Comparison of ENCODE assay signal across 8 cellular contexts in genomic region chr16:67841198-67841815, GRCh38. TPM values are rescaled to one million over a fixed set of nuclear protein-coding genes. Genes with fewer than 3 reads are reported as not detected.
A peak's percentile ranks its signal among the peaks of the same experiment; 100 is the strongest.
DNase-seq lines count a peak whose midpoint lies in the region; FAIRE-seq and TF ChIP-seq lines count a peak whose summit lies in the region.

No MANE protein-coding gene starts in this region.

- TF ChIP-seq CTCF in fibroblast of lung (conservative IDR thresholded peaks at IDR 0.05 in 1 of 2, IDR thresholded peaks at IDR 0.05 in 1 of 2; ENCODE audit: low read depth in 1 of 2, low read length in 2 of 2): no peak

- peak overlapping the region; percentile 10 for H2BK12ac ChIP-seq in trophoblast cell (ENCODE audit: low read length)

- no peaks in the 10 kb centered on the region for H4K20me1 ChIP-seq in fibroblast of lung (ENCODE audit: control insufficient read depth, extremely low read depth, insufficient read depth, low read length)

- peak overlapping the region; percentile 69 for H4K91ac ChIP-seq in trophoblast cell (ENCODE audit: low read depth, low read length)

- WGBS in trophoblast cell (ENCODE audit: extremely low coverage, insufficient coverage, insufficient read length): no CpG with 5 or more reads among the region's 17 CpGs

- H3K36me3 ChIP-seq in ES-I3 (ENCODE audit: insufficient read depth, low read length) (no peaks in the 10 kb centered on the region), SJCRH30 (no peaks in the 10 kb centered on the region), fibroblast of lung (ENCODE audit: control insufficient read depth, insufficient read depth, low read length) (no peaks in the 10 kb centered on the region), trophoblast cell (ENCODE audit: control insufficient read depth in 1 of 2, insufficient read depth in 2 of 2, low read length in 2 of 2) (peaks cover 2 to 9% of the 10 kb centered on the region in 2 experiments)

- H3K9me3 ChIP-seq in ES-I3 (ENCODE audit: control insufficient read depth, insufficient read depth, low read length): no peaks in the 10 kb centered on the region
- no peaks in the 10 kb centered on the region for H3K9me3 ChIP-seq in SJCRH30 (replicated peaks)
- H3K9me3 ChIP-seq in fibroblast of lung (ENCODE audit: control insufficient read depth, insufficient read depth, low read depth, low read length): no peaks in the 10 kb centered on the region
- no peaks in the 10 kb centered on the region for H3K9me3 ChIP-seq in trophoblast cell (ENCODE audit: insufficient read depth, low read depth, low read length)

- DNase-seq in SJCRH30 (no peak), fibroblast of lung (ENCODE audit: low read depth in 2 of 2) (no peak), trophoblast cell (no peak), GM12891 (ENCODE audit: insufficient read length, low spot score) (no peak), activated gamma-delta T cell treated with Interleukin-2 at 50 U/mL for 16 hours (no peak), hippocampal formation (lab: John Stamatoyannopoulos, UW) (no peak), NCI-H226 (no peak)

- H3K79me2 ChIP-seq in fibroblast of lung (ENCODE audit: control insufficient read depth, insufficient read depth, low read length) (peaks cover 24% of the 10 kb centered on the region), trophoblast cell (ENCODE audit: control insufficient read depth, insufficient read depth, low read length, poor library complexity) (peaks cover 4% of the 10 kb centered on the region)

- H2AK5ac ChIP-seq in trophoblast cell (ENCODE audit: low read length): no peak overlapping the region

- H3K27ac ChIP-seq in SJCRH30 (peak overlapping the region; percentile 88), fibroblast of lung (ENCODE audit: insufficient read depth, low read length) (peak overlapping the region; percentile 97), trophoblast cell (ENCODE audit: low read depth, low read length) (peak overlapping the region; percentile 48)

- H3K4me2 ChIP-seq in fibroblast of lung (ENCODE audit: extremely low read depth, insufficient read depth, low read length): peak overlapping the region; percentile 89
- peak overlapping the region; percentile 46 for H3K4me2 ChIP-seq in trophoblast cell (ENCODE audit: low read length)

- H2AFZ ChIP-seq in fibroblast of lung (ENCODE audit: low read length): peak overlapping the region; percentile 98
- H2AFZ ChIP-seq in trophoblast cell (ENCODE audit: insufficient read depth, low read length, poor library complexity): peak overlapping the region; percentile 68

- no peak overlapping the region for H3K18ac ChIP-seq in trophoblast cell (ENCODE audit: low read length)

- TF ChIP-seq POLR2A in GM12891 (IDR thresholded peaks at IDR 0.05; ENCODE audit: low read depth, low read length): no peak

- H3K9ac ChIP-seq in ES-I3 (ENCODE audit: low read depth, low read length) (peak overlapping the region; percentile 94), fibroblast of lung (ENCODE audit: insufficient read depth, low read length) (peak overlapping the region; percentile 91), trophoblast cell (ENCODE audit: low read length) (no peak overlapping the region)

- peak overlapping the region; percentile 34 for H2BK5ac ChIP-seq in trophoblast cell (ENCODE audit: low read depth, low read length, poor library complexity)

- H4K12ac ChIP-seq in trophoblast cell (ENCODE audit: low read depth, low read length): peak overlapping the region; percentile 71

- peak overlapping the region; percentile 35 for H2BK120ac ChIP-seq in trophoblast cell (ENCODE audit: insufficient read depth, low read length, poor library complexity)

- peak overlapping the region; percentile 83 for H4K8ac ChIP-seq in trophoblast cell (ENCODE audit: low read depth, low read length)

- peak overlapping the region; percentile 45 for H3K14ac ChIP-seq in trophoblast cell (ENCODE audit: low read length)

- H3K4me3 ChIP-seq in SJCRH30 (peak overlapping the region; percentile 88), fibroblast of lung (replicated peaks in 1 of 4; ENCODE audit: control extremely low read depth in 1 of 4, insufficient read depth in 1 of 4, low read depth in 3 of 4, low read length in 4 of 4) (peak overlapping the region; percentile 81 to 94 (median 88)), trophoblast cell (ENCODE audit: low read depth, low read length) (no peak overlapping the region)

- no peaks in the 10 kb centered on the region for H3K27me3 ChIP-seq in SJCRH30
- no peaks in the 10 kb centered on the region for H3K27me3 ChIP-seq in fibroblast of lung (ENCODE audit: control insufficient read depth, insufficient read depth, low read length)
- H3K27me3 ChIP-seq in trophoblast cell (ENCODE audit: insufficient read depth, low read length): no peaks in the 10 kb centered on the region

- FAIRE-seq in GM12891 (lab: Jason Lieb, UNC): no peak

- H3K4ac ChIP-seq in trophoblast cell (ENCODE audit: low read depth, low read length): peak overlapping the region; percentile 30

- H3K79me1 ChIP-seq in trophoblast cell (ENCODE audit: low read length): peaks cover 8% of the 10 kb centered on the region

- H3K4me1 ChIP-seq in ES-I3 (ENCODE audit: insufficient read depth, low read length) (peaks cover 21% of the 10 kb centered on the region), SJCRH30 (peaks cover 5% of the 10 kb centered on the region; the same call in 1 of the 2 replicates), fibroblast of lung (ENCODE audit: control insufficient read depth, extremely low read depth, insufficient read depth, low read length) (peaks cover 17% of the 10 kb centered on the region), trophoblast cell (ENCODE audit: control insufficient read depth in 1 of 2, insufficient read depth in 2 of 2, low read length in 2 of 2) (peaks cover 16 to 22% of the 10 kb centered on the region in 2 experiments)

- H3K23ac ChIP-seq in trophoblast cell (ENCODE audit: low read length): no peak overlapping the region

TF ChIP-seq in GM12891, 5 proteins besides CTCF, POLR2A, EP300 and RAD21:
- TF ChIP-seq SPI1 (IDR thresholded peaks at IDR 0.05; ENCODE audit: low read depth, low read length): no peak
- no peak for TF ChIP-seq TAF1 (IDR thresholded peaks at IDR 0.05; ENCODE audit: low read depth, low read length)
- no peak for TF ChIP-seq POLR2AphosphoS5 (IDR thresholded peaks at IDR 0.05; ENCODE audit: low read depth, low read length)
- TF ChIP-seq POU2F2 (IDR thresholded peaks at IDR 0.05; ENCODE audit: low read depth, low read length): no peak
- no peak for TF ChIP-seq PAX5 (IDR thresholded peaks at IDR 0.05; ENCODE audit: insufficient read depth, low read length, severe bottlenecking)

RNA-seq across cellular contexts. Expression of gene THAP11, which starts 0.8 kb away (rescaled TPM):
- 24.8 and 27.1 TPM in 2 replicates for total RNA-seq in SJCRH30 (2014; rRNA removed; shearing (Covaris generic))
- total RNA-seq in fibroblast of lung: 37.7 and 42.9 TPM in 2 replicates
- 15.8 and 16.0 TPM in 2 replicates for polyA plus RNA-seq in fibroblast of lung
- 15.4 and 18.2 TPM in 2 replicates for polyA plus RNA-seq in fibroblast of lung (2012)
- 21.1 and 30.4 TPM in 2 replicates for polyA minus RNA-seq in fibroblast of lung (ENCODE audit: low replicate concordance)
- 13.3 and 13.7 TPM in 2 replicates for polyA plus RNA-seq in trophoblast cell (2013)
- 13.6 TPM for polyA plus RNA-seq in GM12891 (2012; ENCODE audit: low read depth, missing spikeins)

RNA-seq across cellular contexts. Expression of gene NUTF2, which starts 5.4 kb away (rescaled TPM):
- total RNA-seq in SJCRH30 (2014; rRNA removed; shearing (Covaris generic)): 164 and 177 TPM in 2 replicates
- total RNA-seq in fibroblast of lung: 127 TPM in 2 replicates
- polyA plus RNA-seq in fibroblast of lung: 310 and 410 TPM in 2 replicates
- polyA plus RNA-seq in fibroblast of lung (2012): 184 and 218 TPM in 2 replicates
- polyA minus RNA-seq in fibroblast of lung (ENCODE audit: low replicate concordance): 327 and 435 TPM in 2 replicates
- polyA plus RNA-seq in trophoblast cell (2013): 401 and 408 TPM in 2 replicates
- polyA plus RNA-seq in GM12891 (2012; ENCODE audit: low read depth, missing spikeins): 155 TPM

RNA-seq across cellular contexts. Expression of gene CENPT, which starts 6.2 kb away (rescaled TPM):
- 15.4 and 18.8 TPM in 2 replicates for total RNA-seq in SJCRH30 (2014; rRNA removed; shearing (Covaris generic))
- total RNA-seq in fibroblast of lung: 15.4 and 23.1 TPM in 2 replicates
- 30.2 and 40.2 TPM in 2 replicates for polyA plus RNA-seq in fibroblast of lung
- polyA plus RNA-seq in fibroblast of lung (2012): 25.3 and 37.5 TPM in 2 replicates
- polyA minus RNA-seq in fibroblast of lung (ENCODE audit: low replicate concordance): 49.2 and 60.2 TPM in 2 replicates
- polyA plus RNA-seq in trophoblast cell (2013): 59.1 and 62.1 TPM in 2 replicates
- polyA plus RNA-seq in GM12891 (2012; ENCODE audit: low read depth, missing spikeins): 28.0 TPM

RNA-seq across cellular contexts. Expression of gene EDC4, which starts 31.5 kb away (rescaled TPM):
- 40.9 and 43.5 TPM in 2 replicates for total RNA-seq in SJCRH30 (2014; rRNA removed; shearing (Covaris generic))
- 38.0 and 49.4 TPM in 2 replicates for total RNA-seq in fibroblast of lung
- 27.4 and 35.0 TPM in 2 replicates for polyA plus RNA-seq in fibroblast of lung
- 25.6 and 41.0 TPM in 2 replicates for polyA plus RNA-seq in fibroblast of lung (2012)
- polyA minus RNA-seq in fibroblast of lung (ENCODE audit: low replicate concordance): 195 and 406 TPM in 2 replicates
- 39.0 and 39.6 TPM in 2 replicates for polyA plus RNA-seq in trophoblast cell (2013)
- 42.0 TPM for polyA plus RNA-seq in GM12891 (2012; ENCODE audit: low read depth, missing spikeins)

RNA-seq across cellular contexts. Expression of gene TSNAXIP1, which starts 34.6 kb away (rescaled TPM):
- 0.33 and 0.49 TPM in 2 replicates for total RNA-seq in SJCRH30 (2014; rRNA removed; shearing (Covaris generic))
- total RNA-seq in fibroblast of lung: 1.2 and 1.5 TPM in 2 replicates
- polyA plus RNA-seq in fibroblast of lung: 0.30 and 0.45 TPM in 2 replicates
- 0.27 and 0.43 TPM in 2 replicates for polyA plus RNA-seq in fibroblast of lung (2012)
- 1.3 TPM in 1 of 2 replicates, not detected in the other for polyA minus RNA-seq in fibroblast of lung (ENCODE audit: low replicate concordance)
- 0.37 and 0.49 TPM in 2 replicates for polyA plus RNA-seq in trophoblast cell (2013)
- polyA plus RNA-seq in GM12891 (2012; ENCODE audit: low read depth, missing spikeins): 0.45 TPM
